Comparison of ENCODE assay signal across 22 cellular contexts in genomic region chr7:27734583-27734982, GRCh38.
"Had no signal": no experiment of that assay in that cellular context is flagged by ENCODE, and none has a peak within 500 bp of the region (broad histone marks: within the 10 kb centered on the region; RNA-seq: fewer than 3 reads in every experiment).

No MANE protein-coding gene starts in this region.

- H3K27ac ChIP-seq: cardiac muscle cell, gastrocnemius medialis, neutrophil, ovary, psoas muscle, right atrium auricular region, thoracic aorta had no signal

- H3K4me1 Mint-ChIP-seq: nephron had no signal

- H3K9me3 Mint-ChIP-seq: activated naive CD4-positive, alpha-beta T cell treated with anti-CD3 and anti-CD28 coated beads for 36 hours; activated naive CD8-positive, alpha-beta T cell treated with anti-CD3 and anti-CD28 coated beads, Interleukin-2, amount 10 ng/mL, durations not matched to agents 7 days and 5 days; dendritic cell treated with granulocyte-macrophage colony-stimulating factor and Interleukin-4, amounts not matched to agents 40 ng/mL and 50 ng/mL, for 4 days; nephron had no signal

- H3K4me3 Mint-ChIP-seq: activated naive CD4-positive, alpha-beta T cell treated with anti-CD3 and anti-CD28 coated beads for 36 hours; activated naive CD8-positive, alpha-beta T cell treated with anti-CD3 and anti-CD28 coated beads, Interleukin-2, amount 10 ng/mL, durations not matched to agents 7 days and 5 days; dendritic cell treated with granulocyte-macrophage colony-stimulating factor and Interleukin-4, amounts not matched to agents 40 ng/mL and 50 ng/mL, for 4 days; nephron had no signal

- H3K27ac Mint-ChIP-seq: activated naive CD4-positive, alpha-beta T cell treated with anti-CD3 and anti-CD28 coated beads for 36 hours; activated naive CD8-positive, alpha-beta T cell treated with anti-CD3 and anti-CD28 coated beads, Interleukin-2, amount 10 ng/mL, durations not matched to agents 7 days and 5 days; dendritic cell treated with granulocyte-macrophage colony-stimulating factor and Interleukin-4, amounts not matched to agents 40 ng/mL and 50 ng/mL, for 4 days; nephron had no signal

- DNase-seq: activated CD4-positive, alpha-beta T cell treated with anti-CD3 and anti-CD28 coated beads, Interleukin-2, amount 50 U/mL, for 48 hours; activated effector memory CD4-positive, alpha-beta T cell treated with Interleukin-2 at 50 U/mL for 16 hours; activated naive CD4-positive, alpha-beta T cell treated with anti-CD3 and anti-CD28 coated beads for 36 hours; activated naive CD8-positive, alpha-beta T cell treated with anti-CD3 and anti-CD28 coated beads, Interleukin-2, amount 10 ng/mL, durations not matched to agents 7 days and 5 days; activated T-cell treated with anti-CD3 and anti-CD28 coated beads, Interleukin-2, amount 50 U/mL, for 48 hours; amniotic stem cell; effector CD4-positive, alpha-beta T cell; gastrocnemius medialis; hippocampal formation; left ventricle myocardium superior; ovary; psoas muscle; stimulated activated CD4-positive, alpha-beta T cell treated with anti-CD3 and anti-CD28 coated beads, Interleukin-4, amount 100 ng/mL, for 24 hours; stimulated activated naive CD4-positive, alpha-beta T cell treated with Interleukin-2 at 50 U/mL for 16 hours; T-helper 1 cell had no signal

- H3K4me3 ChIP-seq: cardiac muscle cell, gastrocnemius medialis, ovary, psoas muscle, right atrium auricular region, thoracic aorta had no signal

- H3K27me3 ChIP-seq: cardiac muscle cell, gastrocnemius medialis, neutrophil, ovary, right atrium auricular region had no signal

- H3K36me3 ChIP-seq: cardiac muscle cell, gastrocnemius medialis, neutrophil, ovary, right atrium auricular region, thoracic aorta had no signal

- H3K9me3 ChIP-seq: gastrocnemius medialis, neutrophil, ovary, psoas muscle, right atrium auricular region, thoracic aorta had no signal

- H3K27me3 Mint-ChIP-seq: dendritic cell treated with granulocyte-macrophage colony-stimulating factor and Interleukin-4, amounts not matched to agents 40 ng/mL and 50 ng/mL, for 4 days had no signal

- ATAC-seq: esophagus mucosa, gastrocnemius medialis, left ventricle myocardium superior, psoas muscle had no signal
